Comparison of ENCODE assay signal across 21 cellular contexts in the genomic region with DNA sequence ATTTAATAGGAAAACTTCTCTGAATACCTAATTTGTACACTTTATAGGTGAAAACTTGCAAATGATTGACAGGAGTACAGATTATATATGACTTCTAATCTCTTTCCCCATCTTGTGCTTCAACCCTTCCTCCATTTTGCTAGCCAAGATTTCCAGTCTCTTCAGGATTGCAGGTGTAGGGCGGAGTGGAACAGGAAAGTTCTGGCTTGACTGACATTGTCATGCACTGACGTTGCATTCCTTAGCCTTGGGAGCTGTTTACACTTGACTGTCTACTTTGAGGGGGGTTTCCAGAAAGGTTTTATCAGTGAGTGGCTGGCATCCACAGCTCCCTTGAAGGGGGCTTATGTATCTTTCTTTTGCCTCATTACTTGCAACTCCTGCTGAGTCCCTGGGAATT. TPM values are rescaled to one million over a fixed set of nuclear protein-coding genes. Genes with fewer than 3 reads are reported as not detected.
"Had no signal": no experiment of that assay in that cellular context is flagged by ENCODE, and none has a peak within 500 bp of the region (broad histone marks: within the 10 kb centered on the region; RNA-seq: fewer than 3 reads in every experiment).

No MANE protein-coding gene starts in this region.

- ATAC-seq: effector memory CD8-positive, alpha-beta T cell; left colon; left ventricle myocardium superior; stimulated activated memory B cell treated with anti-CD40 and anti-IgM and Interleukin-4, amounts not matched to agents 10 μg/mL and 1 μg/mL and 100 μg/mL, for 72 hours had no signal

- H3K4me3 Mint-ChIP-seq: central memory CD8-positive, alpha-beta T cell; effector memory CD8-positive, alpha-beta T cell; nephron; stimulated activated memory B cell treated with anti-CD40 and anti-IgM and Interleukin-4, amounts not matched to agents 10 μg/mL and 1 μg/mL and 100 μg/mL, for 72 hours; stimulated activated naive CD8-positive, alpha-beta T cell treated with anti-CD3 and anti-CD28 coated beads, Interleukin-15, Interleukin-2, amounts not matched to agents 100 ng/mL and 50 ng/mL, for 24 hours had no signal

- H3K27me3 ChIP-seq: hepatocyte, right lobe of liver, tibial artery had no signal

- H3K27me3 Mint-ChIP-seq: effector memory CD8-positive, alpha-beta T cell; naive B cell; stimulated activated memory B cell treated with anti-CD40 and anti-IgM and Interleukin-4, amounts not matched to agents 10 μg/mL and 1 μg/mL and 100 μg/mL, for 72 hours; stimulated activated naive CD8-positive, alpha-beta T cell treated with anti-CD3 and anti-CD28 coated beads, Interleukin-15, Interleukin-2, amounts not matched to agents 100 ng/mL and 50 ng/mL, for 24 hours had no signal

- DNase-seq: effector memory CD8-positive, alpha-beta T cell; foreskin melanocyte; islet precursor cell; left colon; left ventricle myocardium superior; mesenchymal stem cell; naive B cell; occipital lobe; retina; right lobe of liver; stimulated activated CD4-positive, alpha-beta T cell treated with anti-CD3 and anti-CD28 coated beads, Interleukin-4, amount 100 ng/mL, for 1 hour; tibial artery had no signal

- H3K4me3 ChIP-seq: hepatocyte, lung, prostate gland, right lobe of liver, tibial artery had no signal

- H3K27ac ChIP-seq: hepatocyte, parathyroid adenoma, prostate gland, right lobe of liver, tibial artery had no signal

- H3K36me3 Mint-ChIP-seq: naive B cell; stimulated activated memory B cell treated with anti-CD40 and anti-IgM and Interleukin-4, amounts not matched to agents 10 μg/mL and 1 μg/mL and 100 μg/mL, for 72 hours had no signal

- H3K4me1 ChIP-seq: parathyroid adenoma, prostate gland, right lobe of liver, tibial artery had no signal

- H3K9me3 ChIP-seq: prostate gland, right lobe of liver, tibial artery had no signal

- H3K4me1 Mint-ChIP-seq: central memory CD8-positive, alpha-beta T cell; naive B cell; stimulated activated memory B cell treated with anti-CD40 and anti-IgM and Interleukin-4, amounts not matched to agents 10 μg/mL and 1 μg/mL and 100 μg/mL, for 72 hours had no signal

- H3K9me3 Mint-ChIP-seq: nephron had no signal

- H3K27ac Mint-ChIP-seq: effector memory CD8-positive, alpha-beta T cell; naive B cell; nephron; stimulated activated memory B cell treated with anti-CD40 and anti-IgM and Interleukin-4, amounts not matched to agents 10 μg/mL and 1 μg/mL and 100 μg/mL, for 72 hours; stimulated activated naive CD8-positive, alpha-beta T cell treated with anti-CD3 and anti-CD28 coated beads, Interleukin-15, Interleukin-2, amounts not matched to agents 100 ng/mL and 50 ng/mL, for 24 hours had no signal

- H3K36me3 ChIP-seq: prostate gland, right lobe of liver, tibial artery had no signal

RNA-seq across cellular contexts. Expression of gene GRIA1, which starts 34.1 kb away (rescaled TPM):
- total RNA-seq: epithelial cell of proximal tubule, right lobe of liver had no signal
